Comparison of ENCODE assay signal across 12 cellular contexts in the genomic region with DNA sequence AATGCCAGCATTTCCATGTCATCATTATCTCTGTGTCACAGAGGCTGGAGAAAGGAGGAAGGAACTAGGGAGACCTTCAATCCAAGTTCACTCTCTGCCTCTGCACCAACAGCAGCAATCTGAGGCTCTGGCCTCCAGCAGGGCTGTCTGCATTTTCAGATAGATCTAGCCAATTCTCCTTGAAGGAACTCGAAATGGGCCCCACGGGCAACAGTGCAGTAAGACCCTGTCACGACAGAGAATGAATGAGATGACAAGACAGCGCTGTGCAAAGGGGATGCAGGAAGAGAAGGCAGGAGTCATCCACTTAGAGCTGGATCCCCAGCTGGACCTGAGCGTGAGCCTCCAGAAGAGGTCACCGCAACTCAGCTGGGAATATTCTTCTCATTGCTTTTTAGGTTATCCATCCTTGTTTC.
DNase-seq lines count a peak whose midpoint lies in the region; ATAC-seq and TF ChIP-seq lines count a peak whose summit lies in the region.
"Had no signal": no experiment of that assay in that cellular context is flagged by ENCODE, and none has a peak within 500 bp of the region (broad histone marks: within the 10 kb centered on the region; RNA-seq: fewer than 3 reads in every experiment).

No MANE protein-coding gene starts in this region.

- H3K4me3 ChIP-seq in breast epithelium (no peak overlapping the region), body of pancreas (no peak overlapping the region), upper lobe of right lung (no peak overlapping the region), Karpas-422 (ENCODE audit: low read length) (no peak overlapping the region)

- no peak overlapping the region for H3K4me3 Mint-ChIP-seq in MCF 10A (ENCODE audit: unreplicated experiment)
- H3K4me3 Mint-ChIP-seq: activated CD4-positive, alpha-beta T cell treated with anti-CD3 and anti-CD28 coated beads for 36 hours; CD4-positive, CD25-positive, alpha-beta regulatory T cell had no signal

- no peaks in the 10 kb centered on the region for H3K27me3 Mint-ChIP-seq in MCF 10A (ENCODE audit: insufficient read depth, unreplicated experiment)
- H3K27me3 Mint-ChIP-seq: CD4-positive, CD25-positive, alpha-beta regulatory T cell had no signal

- H4K20me1 ChIP-seq in Karpas-422 (ENCODE audit: insufficient read depth, low read depth, low read length), result no peaks in the 10 kb centered on the region

- no peaks in the 10 kb centered on the region for H3K79me2 ChIP-seq in Karpas-422 (ENCODE audit: low read length)

- H3K36me3 ChIP-seq in breast epithelium, result no peaks in the 10 kb centered on the region
- no peaks in the 10 kb centered on the region for H3K36me3 ChIP-seq in body of pancreas (replicated peaks in 1 of 2; ENCODE audit: insufficient read depth in 1 of 2, low read depth in 2 of 2)
- no peaks in the 10 kb centered on the region for H3K36me3 ChIP-seq in upper lobe of right lung
- H3K36me3 ChIP-seq in Karpas-422 (ENCODE audit: insufficient read depth, low read length), result no peaks in the 10 kb centered on the region

- DNase-seq in MCF 10A (ENCODE audit: unreplicated experiment) (no peak), breast epithelium (ENCODE audit: low spot score in 2 of 2) (no peak), body of pancreas (peak in 1 of 4 donors; percentile 32), iris pigment epithelial cell (ENCODE audit: low read depth) (peak; percentile 41), upper lobe of right lung (no peak), Karpas-422 (no peak), dermis blood vessel endothelial cell (no peak)
- no peak for DNase-seq in effector CD8-positive, alpha-beta T cell (lab: John Stamatoyannopoulos, UW)
- DNase-seq: activated CD4-positive, alpha-beta T cell treated with anti-CD3 and anti-CD28 coated beads for 36 hours; CD4-positive, CD25-positive, alpha-beta regulatory T cell; central memory CD4-positive, alpha-beta T cell; NCI-H226 had no signal

- ATAC-seq in body of pancreas (no peak), upper lobe of right lung (peak; percentile 25)
- ATAC-seq: activated CD4-positive, alpha-beta T cell treated with anti-CD3 and anti-CD28 coated beads for 36 hours had no signal

- no peak for TF ChIP-seq POLR2A in breast epithelium (IDR thresholded peaks at IDR 0.05)
- TF ChIP-seq POLR2A in body of pancreas (IDR thresholded peaks at IDR 0.05), result no peak

- 16 to 23% methylated on average over 6 of the region's 6 CpGs for WGBS in body of pancreas, 2 donors

- no peaks in the 10 kb centered on the region for H3K9me2 ChIP-seq in Karpas-422 (replicated peaks; ENCODE audit: insufficient read depth, low read length)

- TF ChIP-seq CTCF in MCF 10A (IDR thresholded peaks at IDR 0.05; ENCODE audit: unreplicated experiment), result peak; percentile 25
- no peak for TF ChIP-seq CTCF in breast epithelium (IDR thresholded peaks at IDR 0.05)
- peak in 2 of 7 experiments; percentile 4 to 19 for TF ChIP-seq CTCF in body of pancreas (IDR thresholded peaks at IDR 0.05)
- TF ChIP-seq CTCF in upper lobe of right lung (IDR thresholded peaks at IDR 0.05), result no peak

- H3K27ac Mint-ChIP-seq in MCF 10A (ENCODE audit: low read depth, unreplicated experiment), result no peak overlapping the region
- H3K27ac Mint-ChIP-seq: activated CD4-positive, alpha-beta T cell treated with anti-CD3 and anti-CD28 coated beads for 36 hours; CD4-positive, CD25-positive, alpha-beta regulatory T cell had no signal

- no peaks in the 10 kb centered on the region for H3K36me3 Mint-ChIP-seq in MCF 10A (ENCODE audit: insufficient read depth, unreplicated experiment)
- H3K36me3 Mint-ChIP-seq: CD4-positive, CD25-positive, alpha-beta regulatory T cell had no signal

- intact Hi-C loops in MCF 10A (cut with micrococcal nuclease) (loop anchor here (1.0 kb wide), 1 partner anchor 226 kb away; no protein-coding TSS in a partner anchor), breast epithelium (cut with DNase I; ENCODE audit: low total_unique reads) (no loop called here), body of pancreas (cut with DNase I) (no loop called here), upper lobe of right lung (cut with DNase I) (no loop called here)

- H3K27me3 ChIP-seq in breast epithelium (no peaks in the 10 kb centered on the region), body of pancreas (no peaks in the 10 kb centered on the region), upper lobe of right lung (no peaks in the 10 kb centered on the region), Karpas-422 (ENCODE audit: low read length) (no peaks in the 10 kb centered on the region)

- H3K9me3 ChIP-seq in breast epithelium (no peaks in the 10 kb centered on the region), body of pancreas (no peaks in the 10 kb centered on the region), upper lobe of right lung (no peaks in the 10 kb centered on the region), Karpas-422 (ENCODE audit: low read length) (no peaks in the 10 kb centered on the region)

- no peak overlapping the region for H2AFZ ChIP-seq in Karpas-422 (ENCODE audit: low read length)

- H3K4me1 ChIP-seq in breast epithelium (no peaks in the 10 kb centered on the region), body of pancreas (peaks cover 62% of the 10 kb centered on the region), upper lobe of right lung (no peaks in the 10 kb centered on the region), Karpas-422 (ENCODE audit: low read length) (no peaks in the 10 kb centered on the region)

- POLR2A ChIA-PET in MCF 10A (lab: Yijun Ruan, JAX), result interaction anchor here (0.6 kb wide), 1 partner anchor 622 kb away, joined by 3 read pairs; a partner anchor contains a TSS

- H3K27ac ChIP-seq in breast epithelium (no peak overlapping the region), body of pancreas (peak overlapping the region; percentile 83 to 98 (median 88)), upper lobe of right lung (no peak overlapping the region), Karpas-422 (ENCODE audit: low read length) (no peak overlapping the region)

- H3K4me1 Mint-ChIP-seq in MCF 10A (ENCODE audit: insufficient read depth, unreplicated experiment), result peaks cover 6% of the 10 kb centered on the region
- H3K4me1 Mint-ChIP-seq: activated CD4-positive, alpha-beta T cell treated with anti-CD3 and anti-CD28 coated beads for 36 hours; CD4-positive, CD25-positive, alpha-beta regulatory T cell had no signal

- no peak overlapping the region for H3K9ac ChIP-seq in Karpas-422 (ENCODE audit: low read length)

- H3K4me2 ChIP-seq in Karpas-422 (ENCODE audit: low read depth, low read length, poor library complexity, severe bottlenecking), result no peak overlapping the region

- no TSS peak for BruUV-seq in MCF 10A (replicated peaks; lab: Mats Ljungman, UMichigan)

- CTCF ChIA-PET in MCF 10A (lab: Yijun Ruan, JAX), result no interaction called here

- peaks cover 7% of the 10 kb centered on the region for H3K9me3 Mint-ChIP-seq in MCF 10A (ENCODE audit: unreplicated experiment)

Comparison
In these comparisons a context has a peak if more than half of its experiments do, and no peak if none do; other contexts are left out.
1. H3K27ac ChIP-seq: peak in body of pancreas (4 of 4); none in breast epithelium (0 of 2), upper lobe of right lung (single experiment) and Karpas-422 (single experiment).